ENCODE assay signal across 8 cellular contexts in the genomic region with DNA sequence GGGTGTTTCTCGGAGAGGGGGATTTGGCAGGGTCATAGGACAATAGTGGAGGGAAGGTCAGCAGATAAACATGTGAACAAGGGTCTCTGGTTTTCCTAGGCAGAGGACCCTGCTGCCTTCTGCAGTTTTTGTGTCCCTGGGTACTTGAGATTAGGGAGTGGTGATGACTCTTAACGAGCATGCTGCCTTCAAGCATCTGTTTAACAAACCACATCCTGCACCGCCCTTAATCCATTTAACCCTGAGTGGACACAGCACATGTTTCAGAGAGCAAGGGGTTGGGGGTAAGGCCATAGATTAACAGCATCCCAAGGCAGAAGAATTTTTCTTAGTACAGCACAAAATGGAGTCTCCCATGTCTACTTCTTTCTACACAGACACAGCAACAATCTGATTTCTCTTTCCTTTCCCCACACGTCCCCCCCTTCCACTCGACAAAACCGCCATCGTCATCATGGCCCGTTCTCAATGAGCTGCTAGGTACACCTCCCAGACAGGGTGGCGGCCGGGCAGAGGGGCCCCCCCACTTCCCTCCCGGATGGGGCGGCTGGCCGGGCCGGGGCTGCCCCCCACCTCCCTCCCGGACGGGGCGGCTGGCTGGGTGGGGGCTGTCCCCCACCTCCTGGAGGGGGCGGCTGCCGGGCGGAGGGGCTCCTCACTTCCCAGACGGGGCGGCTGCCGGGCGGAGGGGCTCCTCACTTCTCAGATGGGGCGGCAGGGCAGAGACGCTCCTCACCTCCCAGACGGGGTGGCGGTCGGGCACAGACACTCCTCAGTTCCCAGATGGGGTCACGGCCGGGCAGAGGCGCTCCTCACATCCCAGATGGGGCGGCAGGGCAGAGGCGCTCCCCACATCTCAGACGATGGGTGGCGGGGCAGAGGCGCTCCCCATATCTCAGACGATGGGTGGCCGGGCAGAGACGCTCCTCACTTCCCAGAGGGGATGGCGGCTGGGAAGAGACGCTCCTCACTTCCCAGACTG.
DNase-seq lines count a peak whose midpoint lies in the region; TF ChIP-seq lines count a peak whose summit lies in the region.
"Not testable (repeated sequence)": the region's sequence is repeated elsewhere in the genome, so short reads cannot be mapped to it uniquely, and the experiment has no call there.

No MANE protein-coding gene starts in this region.

- not testable (repeated sequence) for H3K9ac ChIP-seq in mesenchymal stem cell (ENCODE audit: low read length)
- peak overlapping the region; percentile 54 for H3K9ac ChIP-seq in skeletal muscle satellite cell (ENCODE audit: low read depth, low read length)

- peak overlapping the region; percentile 49 for H3K27ac ChIP-seq in SJCRH30
- H3K27ac ChIP-seq in mesenchymal stem cell (ENCODE audit: low read length, poor library complexity, severe bottlenecking): not testable (repeated sequence)

- peak overlapping the region in 1 of 2 experiments; percentile 84 for H2BK12ac ChIP-seq in mesenchymal stem cell (ENCODE audit: low read length in 2 of 2)

- TF ChIP-seq POLR2A in NB4 (IDR thresholded peaks at IDR 0.05; ENCODE audit: extremely low read depth, insufficient read length): not testable (repeated sequence)

- H2BK5ac ChIP-seq in mesenchymal stem cell (ENCODE audit: low read depth, low read length, poor library complexity, severe bottlenecking): not testable (repeated sequence)

- peak overlapping the region in 1 of 2 experiments; percentile 75 for H3K4ac ChIP-seq in mesenchymal stem cell (ENCODE audit: low read depth in 1 of 2, low read length in 2 of 2)

- H3K4me2 ChIP-seq in mesenchymal stem cell (ENCODE audit: low read length, poor library complexity, severe bottlenecking); skeletal muscle satellite cell (ENCODE audit: low read length): not testable (repeated sequence)

- H3K27me3 ChIP-seq in SJCRH30; mesenchymal stem cell (ENCODE audit: control insufficient read depth in 1 of 2, insufficient read depth in 1 of 2, low read length in 2 of 2); skeletal muscle satellite cell (ENCODE audit: control insufficient read depth, insufficient read depth, low read length): not testable (repeated sequence)

- not testable (repeated sequence) for H2AFZ ChIP-seq in mesenchymal stem cell (ENCODE audit: low read depth, low read length)

- peak overlapping the region; percentile 89 for H2BK120ac ChIP-seq in mesenchymal stem cell (ENCODE audit: low read depth, low read length)

- H3K27me3 Mint-ChIP-seq in glutamatergic neuron (ENCODE audit: unreplicated experiment): not testable (repeated sequence)

- not testable (repeated sequence) for H3K9me3 ChIP-seq in SJCRH30 (replicated peaks); mesenchymal stem cell (ENCODE audit: control insufficient read depth, low read length); skeletal muscle satellite cell (replicated peaks; ENCODE audit: low read length)

- not testable (repeated sequence) for H3K14ac ChIP-seq in mesenchymal stem cell (ENCODE audit: low read length in 2 of 2)

- not testable (repeated sequence) for H3K9me3 Mint-ChIP-seq in glutamatergic neuron (ENCODE audit: unreplicated experiment)

- peak overlapping the region; percentile 90 for H2BK15ac ChIP-seq in mesenchymal stem cell (ENCODE audit: low read depth, poor library complexity, severe bottlenecking)

- H3K4me1 Mint-ChIP-seq in glutamatergic neuron (ENCODE audit: low read depth, unreplicated experiment): not testable (repeated sequence)

- not testable (repeated sequence) for H3K4me3 Mint-ChIP-seq in glutamatergic neuron (ENCODE audit: unreplicated experiment)

- peak overlapping the region; percentile 93 for H4K91ac ChIP-seq in mesenchymal stem cell (ENCODE audit: low read length)

- peak overlapping the region; percentile 66 for H3K27ac Mint-ChIP-seq in glutamatergic neuron (ENCODE audit: unreplicated experiment)

- H3K36me3 Mint-ChIP-seq in glutamatergic neuron (ENCODE audit: unreplicated experiment): peaks cover 13% of the 10 kb centered on the region

- not testable (repeated sequence) for TF ChIP-seq CTCF in HFF-Myc (IDR thresholded peaks at IDR 0.05; ENCODE audit: low read depth, low read length, missing control alignments); NB4 (IDR thresholded peaks at IDR 0.05; ENCODE audit: low read depth, low read length); glutamatergic neuron (IDR thresholded peaks at IDR 0.05; ENCODE audit: partially characterized antibody, unreplicated experiment)

- 93% methylated on average over 40 of the region's 42 CpGs for WGBS in mesenchymal stem cell

- peak overlapping the region; percentile 87 to 92 for H3K18ac ChIP-seq in mesenchymal stem cell (ENCODE audit: low read depth in 1 of 2, low read length in 2 of 2)

- H2AK5ac ChIP-seq in mesenchymal stem cell (ENCODE audit: low read length, severe bottlenecking): not testable (repeated sequence)

- H3K23ac ChIP-seq in mesenchymal stem cell (ENCODE audit: low read length in 2 of 2): not testable (repeated sequence)

- peaks cover 14% of the 10 kb centered on the region for H3K79me1 ChIP-seq in mesenchymal stem cell (replicated peaks; ENCODE audit: low read length, poor library complexity, severe bottlenecking)

- H3K4me1 ChIP-seq in SJCRH30 (peaks cover 24% of the 10 kb centered on the region), skeletal muscle satellite cell (ENCODE audit: control insufficient read depth, insufficient read depth, low read length) (peaks cover 31% of the 10 kb centered on the region)
- H3K4me1 ChIP-seq in mesenchymal stem cell (ENCODE audit: control insufficient read depth, insufficient read depth, low read depth, low read length): not testable (repeated sequence)

- H3K36me3 ChIP-seq in SJCRH30: peaks cover 28% of the 10 kb centered on the region
- H3K36me3 ChIP-seq in mesenchymal stem cell (ENCODE audit: control insufficient read depth in 1 of 2, insufficient read depth in 2 of 2, low read depth in 1 of 2, low read length in 2 of 2): peaks cover 12 to 20% of the 10 kb centered on the region in 2 experiments
- not testable (repeated sequence) for H3K36me3 ChIP-seq in skeletal muscle satellite cell (ENCODE audit: insufficient read depth, low read length)

- H3K4me3 ChIP-seq in HFF-Myc (replicated peaks; ENCODE audit: low read depth, low read length); NB4 (ENCODE audit: low read depth, low read length); SJCRH30; mesenchymal stem cell (ENCODE audit: insufficient read depth in 1 of 2, low read depth in 1 of 2, low read length in 2 of 2); skeletal muscle satellite cell (ENCODE audit: low read length): not testable (repeated sequence)

- DNase-seq in CMK (ENCODE audit: low read depth) (peak; percentile 11), HFF-Myc (ENCODE audit: extremely low read depth, low read depth) (peak; percentile 16), NB4 (ENCODE audit: low read depth) (peak; percentile 2), SJCRH30 (peak; percentile 26 to 66), amniotic epithelial cell (ENCODE audit: low read depth) (peak; percentile 25), glutamatergic neuron (peak; percentile 29), mesenchymal stem cell (peak; percentile 39)

- peak overlapping the region; percentile 77 for H4K8ac ChIP-seq in mesenchymal stem cell (ENCODE audit: low read length)
